Comparison of ENCODE assay signal across 1 cellular context in the genomic region with DNA sequence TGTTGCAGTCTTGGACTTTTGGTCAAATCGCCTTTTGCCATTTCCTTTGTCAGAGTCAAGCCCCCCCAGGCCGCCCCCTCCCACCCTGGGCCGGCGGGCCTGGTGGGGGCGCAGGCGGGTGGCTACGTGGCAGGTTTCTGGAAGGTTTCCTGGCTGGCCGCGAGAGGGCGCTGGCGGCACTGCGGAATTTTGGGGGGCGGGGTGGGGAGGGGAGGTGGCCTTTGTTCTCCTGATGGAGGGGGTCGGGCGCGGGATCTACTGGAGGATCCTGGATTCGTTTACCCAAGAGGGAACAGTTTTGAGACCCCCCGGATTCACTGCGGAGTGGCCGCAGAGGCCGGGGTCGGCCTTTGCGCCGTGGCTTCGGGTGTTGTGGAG.
TF ChIP-seq lines count a peak whose summit lies in the region.

No MANE protein-coding gene starts in this region.

TF ChIP-seq in GM23338, 12 proteins besides CTCF, POLR2A, EP300 and RAD21 (continued from another document):
- TF ChIP-seq, protein P1, sequence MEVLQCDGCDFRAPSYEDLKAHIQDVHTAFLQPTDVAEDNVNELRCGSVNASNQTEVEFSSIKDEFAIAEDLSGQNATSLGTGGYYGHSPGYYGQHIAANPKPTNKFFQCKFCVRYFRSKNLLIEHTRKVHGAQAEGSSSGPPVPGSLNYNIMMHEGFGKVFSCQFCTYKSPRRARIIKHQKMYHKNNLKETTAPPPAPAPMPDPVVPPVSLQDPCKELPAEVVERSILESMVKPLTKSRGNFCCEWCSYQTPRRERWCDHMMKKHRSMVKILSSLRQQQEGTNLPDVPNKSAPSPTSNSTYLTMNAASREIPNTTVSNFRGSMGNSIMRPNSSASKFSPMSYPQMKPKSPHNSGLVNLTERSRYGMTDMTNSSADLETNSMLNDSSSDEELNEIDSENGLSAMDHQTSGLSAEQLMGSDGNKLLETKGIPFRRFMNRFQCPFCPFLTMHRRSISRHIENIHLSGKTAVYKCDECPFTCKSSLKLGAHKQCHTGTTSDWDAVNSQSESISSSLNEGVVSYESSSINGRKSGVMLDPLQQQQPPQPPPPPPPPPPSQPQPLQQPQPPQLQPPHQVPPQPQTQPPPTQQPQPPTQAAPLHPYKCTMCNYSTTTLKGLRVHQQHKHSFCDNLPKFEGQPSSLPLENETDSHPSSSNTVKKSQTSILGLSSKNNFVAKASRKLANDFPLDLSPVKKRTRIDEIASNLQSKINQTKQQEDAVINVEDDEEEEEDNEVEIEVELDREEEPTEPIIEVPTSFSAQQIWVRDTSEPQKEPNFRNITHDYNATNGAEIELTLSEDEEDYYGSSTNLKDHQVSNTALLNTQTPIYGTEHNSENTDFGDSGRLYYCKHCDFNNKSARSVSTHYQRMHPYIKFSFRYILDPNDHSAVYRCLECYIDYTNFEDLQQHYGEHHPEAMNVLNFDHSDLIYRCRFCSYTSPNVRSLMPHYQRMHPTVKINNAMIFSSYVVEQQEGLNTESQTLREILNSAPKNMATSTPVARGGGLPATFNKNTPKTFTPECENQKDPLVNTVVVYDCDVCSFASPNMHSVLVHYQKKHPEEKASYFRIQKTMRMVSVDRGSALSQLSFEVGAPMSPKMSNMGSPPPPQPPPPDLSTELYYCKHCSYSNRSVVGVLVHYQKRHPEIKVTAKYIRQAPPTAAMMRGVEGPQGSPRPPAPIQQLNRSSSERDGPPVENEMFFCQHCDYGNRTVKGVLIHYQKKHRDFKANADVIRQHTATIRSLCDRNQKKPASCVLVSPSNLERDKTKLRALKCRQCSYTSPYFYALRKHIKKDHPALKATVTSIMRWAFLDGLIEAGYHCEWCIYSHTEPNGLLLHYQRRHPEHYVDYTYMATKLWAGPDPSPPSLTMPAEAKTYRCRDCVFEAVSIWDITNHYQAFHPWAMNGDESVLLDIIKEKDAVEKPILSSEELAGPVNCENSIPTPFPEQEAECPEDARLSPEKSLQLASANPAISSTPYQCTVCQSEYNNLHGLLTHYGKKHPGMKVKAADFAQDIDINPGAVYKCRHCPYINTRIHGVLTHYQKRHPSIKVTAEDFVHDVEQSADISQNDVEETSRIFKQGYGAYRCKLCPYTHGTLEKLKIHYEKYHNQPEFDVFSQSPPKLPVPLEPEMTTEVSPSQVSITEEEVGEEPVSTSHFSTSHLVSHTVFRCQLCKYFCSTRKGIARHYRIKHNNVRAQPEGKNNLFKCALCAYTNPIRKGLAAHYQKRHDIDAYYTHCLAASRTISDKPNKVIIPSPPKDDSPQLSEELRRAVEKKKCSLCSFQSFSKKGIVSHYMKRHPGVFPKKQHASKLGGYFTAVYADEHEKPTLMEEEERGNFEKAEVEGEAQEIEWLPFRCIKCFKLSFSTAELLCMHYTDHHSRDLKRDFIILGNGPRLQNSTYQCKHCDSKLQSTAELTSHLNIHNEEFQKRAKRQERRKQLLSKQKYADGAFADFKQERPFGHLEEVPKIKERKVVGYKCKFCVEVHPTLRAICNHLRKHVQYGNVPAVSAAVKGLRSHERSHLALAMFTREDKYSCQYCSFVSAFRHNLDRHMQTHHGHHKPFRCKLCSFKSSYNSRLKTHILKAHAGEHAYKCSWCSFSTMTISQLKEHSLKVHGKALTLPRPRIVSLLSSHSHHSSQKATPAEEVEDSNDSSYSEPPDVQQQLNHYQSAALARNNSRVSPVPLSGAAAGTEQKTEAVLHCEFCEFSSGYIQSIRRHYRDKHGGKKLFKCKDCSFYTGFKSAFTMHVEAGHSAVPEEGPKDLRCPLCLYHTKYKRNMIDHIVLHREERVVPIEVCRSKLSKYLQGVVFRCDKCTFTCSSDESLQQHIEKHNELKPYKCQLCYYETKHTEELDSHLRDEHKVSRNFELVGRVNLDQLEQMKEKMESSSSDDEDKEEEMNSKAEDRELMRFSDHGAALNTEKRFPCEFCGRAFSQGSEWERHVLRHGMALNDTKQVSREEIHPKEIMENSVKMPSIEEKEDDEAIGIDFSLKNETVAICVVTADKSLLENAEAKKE (CRISPR knock-in tag; IDR thresholded peaks at IDR 0.05) = no peak
- TF ChIP-seq, protein P2, sequence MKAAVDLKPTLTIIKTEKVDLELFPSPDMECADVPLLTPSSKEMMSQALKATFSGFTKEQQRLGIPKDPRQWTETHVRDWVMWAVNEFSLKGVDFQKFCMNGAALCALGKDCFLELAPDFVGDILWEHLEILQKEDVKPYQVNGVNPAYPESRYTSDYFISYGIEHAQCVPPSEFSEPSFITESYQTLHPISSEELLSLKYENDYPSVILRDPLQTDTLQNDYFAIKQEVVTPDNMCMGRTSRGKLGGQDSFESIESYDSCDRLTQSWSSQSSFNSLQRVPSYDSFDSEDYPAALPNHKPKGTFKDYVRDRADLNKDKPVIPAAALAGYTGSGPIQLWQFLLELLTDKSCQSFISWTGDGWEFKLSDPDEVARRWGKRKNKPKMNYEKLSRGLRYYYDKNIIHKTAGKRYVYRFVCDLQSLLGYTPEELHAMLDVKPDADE (IDR thresholded peaks at IDR 0.05) = no peak
- TF ChIP-seq EZH2 (IDR thresholded peaks at IDR 0.05; ENCODE audit: low read depth, unreplicated experiment) (no peak), STAT1 (IDR thresholded peaks at IDR 0.05; ENCODE audit: unreplicated experiment) (no peak)
